11 cellular contexts compared by ENCODE assay signal in genomic region chr7:127911968-127912511, GRCh38.
DNase-seq lines count a peak whose midpoint lies in the region; ATAC-seq, FAIRE-seq and TF ChIP-seq lines count a peak whose summit lies in the region.
"Had no signal": no experiment of that assay in that cellular context is flagged by ENCODE, and none has a peak within 500 bp of the region (broad histone marks: within the 10 kb centered on the region; RNA-seq: fewer than 3 reads in every experiment).

No MANE protein-coding gene starts in this region.

- WGBS in GM12878 (ENCODE audit: insufficient coverage, insufficient replicate concordance, low lambda C conversion rate, missing lambda C conversion rate) = 7% methylated on average over 1 of the region's 1 CpG

- H3K36me3 Mint-ChIP-seq in naive thymus-derived CD4-positive, alpha-beta T cell = peaks cover 8 to 33% (median 12%) of the 10 kb centered on the region in 5 donors

- peak overlapping the region; percentile 32 for H3K4me2 ChIP-seq in GM12878 (ENCODE audit: control insufficient read depth, insufficient read depth)

- H3K27ac ChIP-seq in GM12878 (ENCODE audit: control insufficient read depth, insufficient read depth) = peak overlapping the region; percentile 59
- no peak overlapping the region for H3K27ac ChIP-seq in naive thymus-derived CD4-positive, alpha-beta T cell (ENCODE audit: low read depth, low read length)

- peaks cover 25% of the 10 kb centered on the region for H3K4me1 ChIP-seq in GM12878 (ENCODE audit: control insufficient read depth, insufficient read depth, low read length)
- H3K4me1 ChIP-seq in naive thymus-derived CD4-positive, alpha-beta T cell (ENCODE audit: control insufficient read depth in 2 of 2, insufficient read depth in 2 of 2, low read length in 2 of 2) = no peaks in the 10 kb centered on the region

- peaks cover 3 to 4% of the 10 kb centered on the region in 2 experiments; a peak in 2 of 4 replicates for H3K36me3 ChIP-seq in GM12878 (ENCODE audit: control insufficient read depth in 2 of 2, insufficient read depth in 2 of 2, low read length in 1 of 2)
- H3K36me3 ChIP-seq in MG63 = 0 out of 2 replicates have a peak, but pooled peaks cover 2% of the 10 kb centered on the region
- H3K36me3 ChIP-seq in naive thymus-derived CD4-positive, alpha-beta T cell (ENCODE audit: control insufficient read depth in 2 of 3, insufficient read depth in 3 of 3, low read length in 3 of 3) = peaks cover 0 to 5% (median 0%) of the 10 kb centered on the region in 3 experiments

- no peaks in the 10 kb centered on the region for H3K9me3 Mint-ChIP-seq in naive thymus-derived CD4-positive, alpha-beta T cell

- TF ChIP-seq CTCF in GM12878 (IDR thresholded peaks at IDR 0.05 in 2 of 3, conservative IDR thresholded peaks at IDR 0.05 in 1 of 3; ENCODE audit: control insufficient read depth in 2 of 3, extremely low read depth in 1 of 3, insufficient read depth in 1 of 3, low read depth in 3 of 3, low read length in 3 of 3) = no peak

- no peak for TF ChIP-seq POLR2A in GM12878 (IDR thresholded peaks at IDR 0.05; ENCODE audit: low read depth, low read length)

- RAD21 ChIA-PET in GM12878 (lab: Charles Lee; ENCODE audit: unreplicated experiment) = interaction anchor here (0.5 to 1.2 kb wide), 3 partner anchors 9 to 1636 kb away, joined by 3 to 4 read pairs (median 4); no protein-coding TSS in a partner anchor

- H3K27me3 ChIP-seq in GM12878 (replicated peaks in 1 of 2; ENCODE audit: control insufficient read depth in 2 of 2, insufficient read depth in 2 of 2, low read length in 1 of 2) (no peaks in the 10 kb centered on the region), MG63 (no peaks in the 10 kb centered on the region)
- H3K27me3 ChIP-seq in naive thymus-derived CD4-positive, alpha-beta T cell (ENCODE audit: control insufficient read depth in 2 of 2, insufficient read depth in 2 of 2, low read length in 2 of 2) = no peaks in the 10 kb centered on the region

- H3K27ac Mint-ChIP-seq in naive thymus-derived CD4-positive, alpha-beta T cell = no peak overlapping the region

- H3K27me3 Mint-ChIP-seq in naive thymus-derived CD4-positive, alpha-beta T cell = no peaks in the 10 kb centered on the region

- intact Hi-C loops in GM12878 (cut with micrococcal nuclease; ENCODE audit: unreplicated experiment) = no loop called here
- intact Hi-C loops in naive thymus-derived CD4-positive, alpha-beta T cell (cut with micrococcal nuclease) = loop anchor here in 1 of 2 donors (1.0 kb wide), 1 partner anchor 11 kb away; no protein-coding TSS in a partner anchor

- in situ Hi-C loops in GM12878 (cut with MboI) = no loop called here

- H3K9me3 ChIP-seq in GM12878 (replicated peaks; ENCODE audit: control insufficient read depth, insufficient read depth, low read length) (no peaks in the 10 kb centered on the region), MG63 (no peaks in the 10 kb centered on the region)
- no peaks in the 10 kb centered on the region for H3K9me3 ChIP-seq in naive thymus-derived CD4-positive, alpha-beta T cell (ENCODE audit: control insufficient read depth in 2 of 3, low read length in 3 of 3)

- H4K20me1 ChIP-seq in GM12878 (ENCODE audit: control insufficient read depth, insufficient read depth) = no peaks in the 10 kb centered on the region

- H3K79me2 ChIP-seq in GM12878 (ENCODE audit: control insufficient read depth, insufficient read depth, low read length) = peaks cover 16% of the 10 kb centered on the region

- SMC1A ChIA-PET in GM12878 (lab: Charles Lee; ENCODE audit: uncharacterized antibody, unreplicated experiment) = interaction anchor here (0.8 to 3.3 kb wide), 6 partner anchors 8 to 57 kb away, joined by 3 to 19 read pairs (median 3); no protein-coding TSS in a partner anchor

- TF ChIP-seq EP300 in GM12878 (IDR thresholded peaks at IDR 0.05; ENCODE audit: borderline replicate concordance in 1 of 2, control insufficient read depth in 1 of 2, low read depth in 2 of 2, low read length in 2 of 2) = peak; percentile 25 to 55; a peak in 3 of 4 replicates

- no peak for FAIRE-seq in GM12878 (lab: Jason Lieb, UNC)
- FAIRE-seq: endothelial cell of umbilical vein had no signal

- TF ChIP-seq RAD21 in GM12878 (IDR thresholded peaks at IDR 0.05; ENCODE audit: insufficient read depth, low read depth, low read length) = no peak

- H3K4me3 ChIP-seq in GM12878 (no peak overlapping the region), MG63 (no peak overlapping the region)
- H3K4me3 ChIP-seq in naive thymus-derived CD4-positive, alpha-beta T cell (ENCODE audit: low read length) = no peak overlapping the region

- peaks cover 0 to 17% (median 8%) of the 10 kb centered on the region in 7 donors for H3K4me1 Mint-ChIP-seq in naive thymus-derived CD4-positive, alpha-beta T cell

- CTCF ChIA-PET in GM12878 (lab: Yijun Ruan, JAX) = interaction anchor here (1.3 to 2.0 kb wide), 3 partner anchors 9 to 16 kb away, joined by 4 to 5 read pairs (median 4); no protein-coding TSS in a partner anchor
- CTCF ChIA-PET in naive thymus-derived CD4-positive, alpha-beta T cell (lab: Charles Lee) = no interaction called here

- H3K9ac ChIP-seq in GM12878 (ENCODE audit: control insufficient read depth, insufficient read depth, low read length) = peak overlapping the region; percentile 17; the same call in 1 of the 2 replicates

- DNase-seq in GM12878 (ENCODE audit: low read depth, low spot score) (peak; percentile 86), NCI-H1092 treated with DMSO at 0.1 percent for 48 hours (lab: John Stamatoyannopoulos, UW) (no peak), MG63 (no peak), D341Med (ENCODE audit: low spot score) (no peak)
- no peak for DNase-seq in naive thymus-derived CD4-positive, alpha-beta T cell
- DNase-seq: aorta, T-helper 2 cell had no signal

- H2AFZ ChIP-seq in GM12878 (ENCODE audit: control insufficient read depth, low read depth, low read length) = no peak overlapping the region

- BruUV-seq in GM12878 (replicated peaks; lab: Mats Ljungman, UMichigan) = no TSS peak

- ATAC-seq in GM18909 (IDR thresholded peaks at IDR 0.05; ENCODE audit: poor library complexity, unreplicated experiment) (peak; percentile 87), GM21717 (IDR thresholded peaks at IDR 0.05; ENCODE audit: unreplicated experiment) (peak; percentile 92), HG03108 (IDR thresholded peaks at IDR 0.05; ENCODE audit: unreplicated experiment) (peak; percentile 76), GM12878 (peak; percentile 88)
- no peak for ATAC-seq in naive thymus-derived CD4-positive, alpha-beta T cell

- POLR2A ChIA-PET in GM12878 (lab: Charles Lee) = interaction anchor here (0.9 to 1.4 kb wide), 2 partner anchors 10 to 19 kb away, joined by 3 to 5 read pairs; no protein-coding TSS in a partner anchor
- POLR2A ChIA-PET in naive thymus-derived CD4-positive, alpha-beta T cell (lab: Charles Lee) = no interaction called here

- no peak overlapping the region for H3K4me3 Mint-ChIP-seq in naive thymus-derived CD4-positive, alpha-beta T cell

TF ChIP-seq in GM12878, 131 proteins besides CTCF, POLR2A, EP300 and RAD21 (continues in another document):
- TF ChIP-seq USF1 (IDR thresholded peaks at IDR 0.05; ENCODE audit: borderline replicate concordance, extremely low read length, insufficient read depth, low read depth, low read length) (no peak), SREBF2 (IDR thresholded peaks at IDR 0.05; ENCODE audit: low read length) (no peak), IKZF2 (IDR thresholded peaks at IDR 0.05) (peak; percentile 84 to 90), NFXL1 (IDR thresholded peaks at IDR 0.05; ENCODE audit: borderline replicate concordance) (no peak), SPI1 (IDR thresholded peaks at IDR 0.05; ENCODE audit: borderline replicate concordance, insufficient read depth, low read depth, low read length) (peak; percentile 91), KDM1A (IDR thresholded peaks at IDR 0.05; ENCODE audit: borderline replicate concordance) (no peak), POU2F2 (IDR thresholded peaks at IDR 0.05; ENCODE audit: borderline replicate concordance, low read depth, low read length) (peak; percentile 46; the same call in 1 of the 3 replicates), FOXM1 (IDR thresholded peaks at IDR 0.05; ENCODE audit: low read depth, low read length) (no peak; the same call in 1 of the 2 replicates), CEBPB (IDR thresholded peaks at IDR 0.05; ENCODE audit: borderline replicate concordance in 1 of 2, low read depth in 2 of 2, low read length in 2 of 2) (no peak), NBN (IDR thresholded peaks at IDR 0.05) (peak; percentile 81), IRF4 (IDR thresholded peaks at IDR 0.05; ENCODE audit: low read depth, low read length) (0 out of 2 replicates have a peak, but pooled peaks have one; percentile 31), ZNF217 (IDR thresholded peaks at IDR 0.05) (peak; percentile 99; the same call in 1 of the 2 replicates), SP1 (IDR thresholded peaks at IDR 0.05; ENCODE audit: low read depth, low read length) (no peak), BCL11A (IDR thresholded peaks at IDR 0.05; ENCODE audit: low read depth, low read length) (peak; percentile 33; the same call in 1 of the 2 replicates), CHD4 (IDR thresholded peaks at IDR 0.05) (no peak), EED (IDR thresholded peaks at IDR 0.05; ENCODE audit: low read depth) (no peak), E4F1 (IDR thresholded peaks at IDR 0.05; ENCODE audit: borderline replicate concordance, partially characterized antibody) (no peak)
